Comparison of ENCODE assay signal across 8 cellular contexts in genomic region chr5:138610468-138611294, GRCh38. TPM values are rescaled to one million over a fixed set of nuclear protein-coding genes. Genes with fewer than 3 reads are reported as not detected.
A peak's percentile ranks its signal among the peaks of the same experiment; 100 is the strongest.
DNase-seq lines count a peak whose midpoint lies in the region; ATAC-seq, FAIRE-seq and TF ChIP-seq lines count a peak whose summit lies in the region.

No MANE protein-coding gene starts in this region.

- peak overlapping the region; percentile 54 for H4K8ac ChIP-seq in neuronal stem cell (ENCODE audit: low read depth, low read length)

- TF ChIP-seq CTCF in C4-2B (conservative IDR thresholded peaks at IDR 0.05): peak; percentile 43
- peak; percentile 40 for TF ChIP-seq CTCF in fibroblast of the aortic adventitia (IDR thresholded peaks at IDR 0.05; ENCODE audit: insufficient read depth, low read length)

- ATAC-seq in GM21723 (IDR thresholded peaks at IDR 0.05; ENCODE audit: unreplicated experiment) (no peak), GM21576 (IDR thresholded peaks at IDR 0.05; ENCODE audit: unreplicated experiment) (no peak)

- no peak overlapping the region for H2BK12ac ChIP-seq in neuronal stem cell (ENCODE audit: low read length)

- H4K91ac ChIP-seq in neuronal stem cell (ENCODE audit: low read depth, low read length, poor library complexity): no peak overlapping the region

- peak overlapping the region; percentile 26 for H2BK15ac ChIP-seq in neuronal stem cell (ENCODE audit: low read length)

- H3K4me1 ChIP-seq in neuronal stem cell (ENCODE audit: control insufficient read depth in 2 of 2, insufficient read depth in 1 of 2, low read depth in 1 of 2, low read length in 2 of 2): peaks cover 28 to 36% of the 10 kb centered on the region in 2 donors

- H2BK120ac ChIP-seq in neuronal stem cell (ENCODE audit: low read depth, low read length): no peak overlapping the region

- H3K4me3 ChIP-seq in fibroblast of the aortic adventitia (ENCODE audit: low read depth, low read length): no peak overlapping the region
- peak overlapping the region; percentile 57 to 59 for H3K4me3 ChIP-seq in neuronal stem cell (ENCODE audit: low read length in 2 of 2)

- no peak overlapping the region for H3K4ac ChIP-seq in neuronal stem cell (ENCODE audit: low read length)

- peak overlapping the region; percentile 40 for H3K23ac ChIP-seq in neuronal stem cell (ENCODE audit: low read depth, low read length, poor library complexity)

- peak overlapping the region; percentile 89 for H3K18ac ChIP-seq in neuronal stem cell (ENCODE audit: low read length)

- H3K14ac ChIP-seq in neuronal stem cell (ENCODE audit: low read length): no peak overlapping the region

- FAIRE-seq in GM12892 (lab: Jason Lieb, UNC): no peak

- peak overlapping the region; percentile 73 for H3K4me2 ChIP-seq in neuronal stem cell (ENCODE audit: insufficient read depth, low read length, poor library complexity, severe bottlenecking)

- no peak for TF ChIP-seq POLR2A in GM12892 (IDR thresholded peaks at IDR 0.05; ENCODE audit: low read depth, low read length)

- WGBS in neuronal stem cell (ENCODE audit: extremely low coverage in 2 of 2, insufficient read length in 2 of 2, insufficient replicate concordance in 1 of 2), 2 donors: no CpG with 5 or more reads among the region's 18 CpGs

- H2BK5ac ChIP-seq in neuronal stem cell (ENCODE audit: low read length): no peak overlapping the region

- peak overlapping the region; percentile 92 for H2AFZ ChIP-seq in neuronal stem cell (ENCODE audit: low read length)

- H2AK5ac ChIP-seq in neuronal stem cell (ENCODE audit: low read depth, low read length): no peak overlapping the region

- H3K79me1 ChIP-seq in neuronal stem cell (ENCODE audit: low read depth, low read length): no peaks in the 10 kb centered on the region

- H3K36me3 ChIP-seq in neuronal stem cell (replicated peaks in 1 of 2; ENCODE audit: control insufficient read depth in 2 of 2, insufficient read depth in 2 of 2, low read length in 2 of 2): no peaks in the 10 kb centered on the region

- in situ Hi-C loops in SK-MEL-5 (cut with HindIII; ENCODE audit: low pct_unique_long_range_greater_than_20kb, low sequenced_read_pairs): no loop called here

- DNase-seq in SK-MEL-5 (ENCODE audit: low read depth, low spot score): peak; percentile 60
- no peak for DNase-seq in fibroblast of the aortic adventitia (ENCODE audit: low read depth)
- DNase-seq in neuronal stem cell (ENCODE audit: low spot score): no peak
- DNase-seq in GM12892 (ENCODE audit: insufficient read length): no peak
- no peak for DNase-seq in stimulated activated CD4-positive, alpha-beta T cell treated with anti-CD3 and anti-CD28 coated beads, Interleukin-4, amount 100 ng/mL, for 24 hours

- H3K9me3 ChIP-seq in neuronal stem cell (replicated peaks in 1 of 2; ENCODE audit: control insufficient read depth in 2 of 2, insufficient read depth in 1 of 2, low read depth in 1 of 2, low read length in 2 of 2): no peaks in the 10 kb centered on the region

- no peaks in the 10 kb centered on the region for H3K27me3 ChIP-seq in neuronal stem cell (ENCODE audit: control insufficient read depth in 3 of 3, insufficient read depth in 3 of 3, low read depth in 1 of 3, low read length in 3 of 3)

- H3K27ac ChIP-seq in C4-2B (peak overlapping the region; percentile 88), neuronal stem cell (replicated peaks; ENCODE audit: low read length) (no peak overlapping the region)

- H3K9ac ChIP-seq in neuronal stem cell (ENCODE audit: low read depth, low read length, poor library complexity): no peak overlapping the region

RNA-seq across cellular contexts. Expression of gene HSPA9, which starts 35.5 kb away (rescaled TPM):
- total RNA-seq in SK-MEL-5 (2014; rRNA removed; shearing (Covaris generic)): 743 and 805 TPM in 2 replicates
- polyA plus RNA-seq in SK-MEL-5 (2015; cell fraction: cytosol; rRNA removed): 643 and 774 TPM in 2 replicates
- polyA plus RNA-seq in SK-MEL-5 (2015; cell fraction: nucleus; rRNA removed): 566 and 618 TPM in 2 replicates
- total RNA-seq in fibroblast of the aortic adventitia (ENCODE audit: low replicate concordance): 394 and 568 TPM in 2 replicates
- polyA plus RNA-seq in neuronal stem cell (2013, experiment 1 of 2): 86.8 TPM
- polyA plus RNA-seq in neuronal stem cell (2013, experiment 2 of 2): 85.4 TPM
- 227 TPM for polyA plus RNA-seq in GM12892 (2012; ENCODE audit: missing spikeins)
